Comparison of ENCODE assay signal across 20 cellular contexts in the genomic region with DNA sequence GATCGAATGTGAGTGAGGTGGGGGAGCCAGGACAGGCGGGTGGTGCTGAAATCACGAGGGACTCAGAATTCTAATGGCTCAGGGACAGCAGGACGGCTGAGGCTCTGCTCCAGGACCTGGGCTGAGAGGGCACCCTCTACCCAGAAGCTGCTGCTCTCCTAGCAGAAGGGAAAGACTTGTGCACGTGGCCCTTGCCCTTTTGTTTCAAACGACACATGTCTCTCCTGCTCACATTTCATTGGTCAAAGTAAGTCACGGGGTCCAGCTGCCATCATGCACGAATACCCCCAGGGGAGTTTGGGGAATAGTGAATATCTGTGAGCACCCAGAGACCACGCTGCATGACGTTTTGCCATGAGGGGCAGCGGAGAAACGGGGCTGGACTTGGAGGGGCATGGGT.
DNase-seq lines count a peak whose midpoint lies in the region; ATAC-seq, FAIRE-seq and TF ChIP-seq lines count a peak whose summit lies in the region.
"Had no signal": no experiment of that assay in that cellular context is flagged by ENCODE, and none has a peak within 500 bp of the region (broad histone marks: within the 10 kb centered on the region; RNA-seq: fewer than 3 reads in every experiment).

No MANE protein-coding gene starts in this region.

- 61 to 65% (median 65%) methylated on average over 12 of the region's 12 CpGs for WGBS in small intestine, 3 donors

- H3K4me3 ChIP-seq in GM23338 (no peak overlapping the region), Karpas-422 (ENCODE audit: low read length) (no peak overlapping the region), small intestine (ENCODE audit: low read depth in 1 of 2, low read length in 2 of 2) (no peak overlapping the region), kidney (ENCODE audit: low read length in 2 of 2) (no peak overlapping the region)
- H3K4me3 ChIP-seq: Peyer's patch had no signal

- H3K9me3 ChIP-seq in Karpas-422 (ENCODE audit: low read length) (no peaks in the 10 kb centered on the region), small intestine (ENCODE audit: control insufficient read depth, low read depth) (no peaks in the 10 kb centered on the region), kidney (ENCODE audit: control insufficient read depth in 1 of 2, low read length in 2 of 2) (no peaks in the 10 kb centered on the region)
- H3K9me3 ChIP-seq: Peyer's patch had no signal

- H3K79me2 ChIP-seq in GM23338 (replicated peaks; ENCODE audit: insufficient read depth), result no peaks in the 10 kb centered on the region
- H3K79me2 ChIP-seq in Karpas-422 (ENCODE audit: low read length), result no peaks in the 10 kb centered on the region

- CTCF ChIA-PET in RWPE1 (lab: Yijun Ruan, JAX), result interaction anchor here (1.0 kb wide), 1 partner anchor 74 kb away, joined by 3 read pairs; no protein-coding TSS in a partner anchor

- H3K4me2 ChIP-seq in GM23338 (no peak overlapping the region), Karpas-422 (ENCODE audit: low read depth, low read length, poor library complexity, severe bottlenecking) (no peak overlapping the region)

- ATAC-seq in GM23338 (no peak), omental fat pad (ENCODE audit: low FRiP score) (no peak)
- ATAC-seq: Right ventricle myocardium inferior had no signal

- H3K9ac ChIP-seq in Karpas-422 (ENCODE audit: low read length) (no peak overlapping the region), kidney (ENCODE audit: low read length in 2 of 2) (no peak overlapping the region)

- DNase-seq in GM23338 (ENCODE audit: low spot score), result no peak
- peak; percentile 62 for DNase-seq in Karpas-422
- no peak for DNase-seq in RWPE1 (ENCODE audit: low spot score)
- no peak for DNase-seq in glutamatergic neuron
- no peak for DNase-seq in omental fat pad (ENCODE audit: low spot score)
- DNase-seq in small intestine, result no peak
- no peak for DNase-seq in kidney
- DNase-seq in NK-92 treated with Interleukin-12 subunit alpha and Interleukin-12 subunit beta, amount 100 ng/mL, for 24 hours (lab: John Stamatoyannopoulos, UW), result no peak
- DNase-seq: C1 segment of cervical spinal cord; CD8-positive, alpha-beta memory T cell; DMS79 treated with DMSO at 0.1 percent for 48 hours; MM.1S; NCI-H1105 treated with DMSO at 0.1 percent for 48 hours; NCI-H1694; NCI-H2081 treated with DMSO at 0.1 percent for 48 hours; NCI-H345; NCI-H524 treated with DMSO at 0.1 percent for 48 hours had no signal

- intact Hi-C loops in kidney (cut with DNase I), result no loop called here

- H3K27ac Mint-ChIP-seq in GM23338 (no peak overlapping the region), glutamatergic neuron (ENCODE audit: unreplicated experiment) (peak overlapping the region; percentile 23)
- H3K27ac Mint-ChIP-seq: CD8-positive, alpha-beta memory T cell had no signal

- POLR2A ChIA-PET in RWPE1 (lab: Yijun Ruan, JAX; ENCODE audit: low non-redundant PET), result no interaction called here

- H2AFZ ChIP-seq in GM23338 (0 out of 2 replicates have a peak overlapping the region, but pooled peaks have one; percentile 69), Karpas-422 (ENCODE audit: low read length) (no peak overlapping the region)

- H4K20me1 ChIP-seq in GM23338 (replicated peaks; ENCODE audit: insufficient read depth) (no peaks in the 10 kb centered on the region), Karpas-422 (ENCODE audit: insufficient read depth, low read depth, low read length) (no peaks in the 10 kb centered on the region)

- peaks cover 5% of the 10 kb centered on the region; the same call in 1 of the 3 replicates for H3K4me1 Mint-ChIP-seq in GM23338
- peaks cover 25% of the 10 kb centered on the region for H3K4me1 Mint-ChIP-seq in glutamatergic neuron (ENCODE audit: low read depth, unreplicated experiment)
- H3K4me1 Mint-ChIP-seq: CD8-positive, alpha-beta memory T cell had no signal

- H3K27me3 Mint-ChIP-seq in GM23338 (ENCODE audit: insufficient read depth, low read depth, poor library complexity), result peaks cover 22% of the 10 kb centered on the region
- peaks cover 1% of the 10 kb centered on the region for H3K27me3 Mint-ChIP-seq in glutamatergic neuron (ENCODE audit: unreplicated experiment)

- H3K9me2 ChIP-seq in GM23338 (ENCODE audit: insufficient read depth) (no peaks in the 10 kb centered on the region), Karpas-422 (replicated peaks; ENCODE audit: insufficient read depth, low read length) (no peaks in the 10 kb centered on the region)

- H3K27me3 ChIP-seq in GM23338 (ENCODE audit: insufficient read depth) (no peaks in the 10 kb centered on the region), Karpas-422 (ENCODE audit: low read length) (no peaks in the 10 kb centered on the region), small intestine (ENCODE audit: control insufficient read depth in 2 of 2, insufficient read depth in 2 of 2, low read length in 2 of 2) (no peaks in the 10 kb centered on the region)
- H3K27me3 ChIP-seq: Peyer's patch had no signal

- FAIRE-seq in small intestine (lab: Jason Lieb, UNC) (no peak), kidney (lab: Jason Lieb, UNC) (no peak)
- FAIRE-seq: H54 had no signal

- H3K9me3 Mint-ChIP-seq in GM23338 (no peaks in the 10 kb centered on the region; the same call in 2 of the 3 replicates), glutamatergic neuron (ENCODE audit: unreplicated experiment) (peaks cover 12% of the 10 kb centered on the region)
- H3K9me3 Mint-ChIP-seq: CD8-positive, alpha-beta memory T cell had no signal

- H3K4me1 ChIP-seq in GM23338 (ENCODE audit: insufficient read depth), result no peaks in the 10 kb centered on the region
- no peaks in the 10 kb centered on the region; the same call in 1 of the 2 replicates for H3K4me1 ChIP-seq in Karpas-422 (ENCODE audit: low read length)
- H3K4me1 ChIP-seq in small intestine (ENCODE audit: control insufficient read depth in 2 of 2, insufficient read depth in 1 of 2, low read depth in 1 of 2, low read length in 1 of 2), result no peaks in the 10 kb centered on the region
- H3K4me1 ChIP-seq in kidney (ENCODE audit: control insufficient read depth in 1 of 2, insufficient read depth in 1 of 2, low read depth in 1 of 2, low read length in 2 of 2), result no peaks in the 10 kb centered on the region
- H3K4me1 ChIP-seq: Peyer's patch had no signal

- no peaks in the 10 kb centered on the region for H3F3A ChIP-seq in GM23338 (replicated peaks; ENCODE audit: low read depth)

- H3K36me3 ChIP-seq in GM23338 (ENCODE audit: insufficient read depth) (no peaks in the 10 kb centered on the region), Karpas-422 (ENCODE audit: insufficient read depth, low read length) (no peaks in the 10 kb centered on the region), small intestine (ENCODE audit: control insufficient read depth in 2 of 2, insufficient read depth in 2 of 2, low read length in 2 of 2) (no peaks in the 10 kb centered on the region), kidney (ENCODE audit: control insufficient read depth in 1 of 2, insufficient read depth in 2 of 2, low read length in 2 of 2) (no peaks in the 10 kb centered on the region)
- H3K36me3 ChIP-seq: Peyer's patch had no signal

- TF ChIP-seq CTCF in GM23338 (conservative IDR thresholded peaks at IDR 0.05; ENCODE audit: low read depth in 2 of 2) (no peak), RWPE1 (conservative IDR thresholded peaks at IDR 0.05; ENCODE audit: low read depth) (no peak), glutamatergic neuron (IDR thresholded peaks at IDR 0.05; ENCODE audit: partially characterized antibody, unreplicated experiment) (no peak), omental fat pad (IDR thresholded peaks at IDR 0.05) (no peak), kidney (IDR thresholded peaks at IDR 0.05; ENCODE audit: borderline replicate concordance, extremely low read depth, insufficient read depth) (no peak)

- no peak overlapping the region for H3K27ac ChIP-seq in GM23338 (ENCODE audit: low read depth)
- H3K27ac ChIP-seq in Karpas-422 (ENCODE audit: low read length), result no peak overlapping the region
- 0 out of 2 replicates have a peak overlapping the region, but pooled peaks have one; percentile 0 for H3K27ac ChIP-seq in RWPE1
- H3K27ac ChIP-seq in small intestine (ENCODE audit: low read depth in 1 of 2, low read length in 1 of 2), result no peak overlapping the region
- no peak overlapping the region for H3K27ac ChIP-seq in kidney (ENCODE audit: low read depth in 2 of 2, low read length in 2 of 2)
- H3K27ac ChIP-seq: Peyer's patch had no signal

- H3K4me3 Mint-ChIP-seq in GM23338, result no peak overlapping the region
- H3K4me3 Mint-ChIP-seq in glutamatergic neuron (ENCODE audit: unreplicated experiment), result no peak overlapping the region
- H3K4me3 Mint-ChIP-seq: CD8-positive, alpha-beta memory T cell had no signal

- H3K36me3 Mint-ChIP-seq in GM23338 (ENCODE audit: low read depth), result no peaks in the 10 kb centered on the region
- peaks cover 4% of the 10 kb centered on the region for H3K36me3 Mint-ChIP-seq in glutamatergic neuron (ENCODE audit: unreplicated experiment)
- H3K36me3 Mint-ChIP-seq: CD8-positive, alpha-beta memory T cell had no signal

TF ChIP-seq in GM23338, 12 proteins besides CTCF, POLR2A, EP300 and RAD21 (continues in another document):
- TF ChIP-seq STAT1 (IDR thresholded peaks at IDR 0.05; ENCODE audit: unreplicated experiment) (no peak), REST (IDR thresholded peaks at IDR 0.05; ENCODE audit: unreplicated experiment) (no peak), CREB1 (CRISPR knock-in tag; IDR thresholded peaks at IDR 0.05; ENCODE audit: low read depth) (no peak), JUNB (IDR thresholded peaks at IDR 0.05; ENCODE audit: unreplicated experiment) (no peak), ZNF331 (CRISPR knock-in tag; IDR thresholded peaks at IDR 0.05; ENCODE audit: low read depth) (no peak)
